Comparison of ENCODE assay signal across 1 cellular context in genomic region chr16:21101631-21102420, GRCh38.
TF ChIP-seq lines count a peak whose summit lies in the region.

No MANE protein-coding gene starts in this region.

TF ChIP-seq in SK-N-SH treated with all-trans-retinoic acid at 6 μM for 48 hours, 23 proteins besides CTCF, POLR2A, EP300 and RAD21 (continued from another document):
- TF ChIP-seq TCF4 (CRISPR knock-in tag; IDR thresholded peaks at IDR 0.05; ENCODE audit: borderline replicate concordance) (no peak), ZFP30 (CRISPR knock-in tag; IDR thresholded peaks at IDR 0.05) (no peak), SNAI2 (CRISPR knock-in tag; IDR thresholded peaks at IDR 0.05) (no peak), TOX (CRISPR knock-in tag; IDR thresholded peaks at IDR 0.05; ENCODE audit: borderline replicate concordance) (no peak), ISL1 (CRISPR knock-in tag; IDR thresholded peaks at IDR 0.05) (no peak), PPARA (CRISPR knock-in tag; IDR thresholded peaks at IDR 0.05; ENCODE audit: borderline replicate concordance) (no peak)
TF ChIP-seq in SK-N-SH treated with all-trans-retinoic acid at 6 μM for 48 hours: peak in this region for 0.
